Comparison of ENCODE assay signal across 8 cellular contexts in genomic region chr12:132413931-132414588, GRCh38.
DNase-seq lines count a peak whose midpoint lies in the region; ATAC-seq, FAIRE-seq and TF ChIP-seq lines count a peak whose summit lies in the region.

No MANE protein-coding gene starts in this region.

- H3K4me3 ChIP-seq in cardiac muscle cell (no peak overlapping the region), right atrium auricular region (no peak overlapping the region), foreskin fibroblast (ENCODE audit: low read depth in 1 of 2, low read length in 2 of 2) (no peak overlapping the region), transverse colon (no peak overlapping the region)

- TF ChIP-seq POLR2A in transverse colon (IDR thresholded peaks at IDR 0.05): no peak

- intact Hi-C loops in transverse colon (cut with DNase I; ENCODE audit: low total_unique reads): loop anchor here (10.0 kb wide), 1 partner anchor 111 kb away; no protein-coding TSS in a partner anchor

- no peak for TF ChIP-seq EP300 in transverse colon (IDR thresholded peaks at IDR 0.05; ENCODE audit: low read depth)

- WGBS in transverse colon (ENCODE audit: low coverage in 1 of 2), 2 donors: 32% methylated on average over 36 of the region's 36 CpGs; no CpG with 5 or more reads in 1 of the 2 donors

- H3K36me3 ChIP-seq in cardiac muscle cell (no peaks in the 10 kb centered on the region), right atrium auricular region (no peaks in the 10 kb centered on the region), transverse colon (no peaks in the 10 kb centered on the region)

- peak in 1 of 2 donors; percentile 60 for DNase-seq in cardiac muscle cell (ENCODE audit: low read depth in 1 of 2, low spot score in 1 of 2)
- no peak for DNase-seq in right atrium auricular region (ENCODE audit: low spot score)
- peak; percentile 5 for DNase-seq in RCC 7860 (ENCODE audit: low spot score)
- no peak for DNase-seq in foreskin fibroblast
- no peak for DNase-seq in transverse colon
- DNase-seq in NCI-H1694 (lab: John Stamatoyannopoulos, UW): no peak

- in situ Hi-C loops in transverse colon (cut with MboI; ENCODE audit: low pct_ligation_motif_present in 1 of 4, low pct_unique_long_range_greater_than_20kb in 1 of 4, low sequenced_read_pairs in 3 of 4): loop anchor here (25.0 kb wide), 3 partner anchors 98 to 198 kb away; partner anchors contain the start of genes LRCOL1 (in 3 of the 4) and P2RX2 (in 3 of the 4)

- H3K27ac ChIP-seq in cardiac muscle cell: no peak overlapping the region
- H3K27ac ChIP-seq in right atrium auricular region: no peak overlapping the region
- no peak overlapping the region for H3K27ac ChIP-seq in transverse colon

- TF ChIP-seq CTCF in cardiac muscle cell (IDR thresholded peaks at IDR 0.05; ENCODE audit: low read depth, low read length) (peak; percentile 68), right atrium auricular region (IDR thresholded peaks at IDR 0.05) (peak in 1 of 2 donors; percentile 55), foreskin fibroblast (IDR thresholded peaks at IDR 0.05; ENCODE audit: low read depth, low read length) (peak; percentile 41), transverse colon (IDR thresholded peaks at IDR 0.05) (peak in 3 of 5 experiments; percentile 20 to 33 (median 31))

- H3K27me3 ChIP-seq in cardiac muscle cell: peaks cover 28% of the 10 kb centered on the region
- peaks cover 0 to 10% of the 10 kb centered on the region in 2 donors for H3K27me3 ChIP-seq in right atrium auricular region
- peaks cover 62% of the 10 kb centered on the region for H3K27me3 ChIP-seq in transverse colon

- H3K9me3 ChIP-seq in cardiac muscle cell (ENCODE audit: low read depth) (no peaks in the 10 kb centered on the region), right atrium auricular region (no peaks in the 10 kb centered on the region), transverse colon (no peaks in the 10 kb centered on the region)

- FAIRE-seq in RCC 7860 (lab: Jason Lieb, UNC): no peak

- H3K4me1 ChIP-seq in cardiac muscle cell (ENCODE audit: low read depth): no peaks in the 10 kb centered on the region
- peaks cover 0 to 10% of the 10 kb centered on the region in 2 donors for H3K4me1 ChIP-seq in right atrium auricular region
- H3K4me1 ChIP-seq in transverse colon: peaks cover 7 to 12% (median 8%) of the 10 kb centered on the region in 4 donors

- no peak for ATAC-seq in GM19328 (IDR thresholded peaks at IDR 0.05; ENCODE audit: unreplicated experiment)
- no peak for ATAC-seq in HG03196 (IDR thresholded peaks at IDR 0.05; ENCODE audit: unreplicated experiment)
